7 cellular contexts compared by ENCODE assay signal in the genomic region with DNA sequence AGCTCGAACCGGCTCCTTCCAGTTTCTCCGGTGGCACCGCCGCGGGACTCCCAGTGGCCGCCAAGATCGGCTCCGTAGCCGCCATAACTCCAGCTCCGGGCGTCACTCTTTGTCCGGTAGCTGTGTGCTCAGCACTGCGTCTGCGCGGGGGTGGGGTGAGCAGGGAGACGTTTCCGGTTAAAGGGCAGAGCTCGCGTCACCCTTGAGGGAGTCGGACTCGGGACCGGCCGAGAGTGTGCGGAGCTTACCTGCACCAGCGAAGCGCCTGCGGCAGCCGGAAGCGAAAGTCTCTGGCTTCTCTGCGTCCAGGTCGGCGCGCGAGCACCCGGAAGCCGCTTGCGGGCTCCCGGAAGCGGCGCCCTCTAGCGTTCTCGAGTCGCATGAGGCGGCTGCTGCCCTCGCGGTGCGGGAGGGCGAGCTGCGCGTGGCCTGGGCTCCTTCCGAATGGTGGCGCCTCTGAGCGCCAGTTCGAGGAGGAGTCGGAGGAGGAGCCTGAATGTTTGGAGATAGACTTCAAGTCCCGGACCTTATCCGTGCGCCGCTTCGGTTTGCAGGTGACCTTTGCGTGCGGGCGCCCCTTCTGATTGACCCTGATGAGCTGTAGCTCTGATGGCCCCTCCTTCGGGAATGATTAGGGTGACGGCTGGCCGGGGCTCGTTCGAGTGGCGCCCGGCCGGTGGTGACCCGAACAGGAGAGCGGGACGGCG. TPM values are rescaled to one million over a fixed set of nuclear protein-coding genes. Genes with fewer than 3 reads are reported as not detected.
DNase-seq lines count a peak whose midpoint lies in the region; ATAC-seq and TF ChIP-seq lines count a peak whose summit lies in the region.

TSS of gene SCAND1 (minus strand) at position 303 of the 707 bp plus-strand sequence. CDS start at position 85, 218 bp downstream.

- ATAC-seq in GM18508 (IDR thresholded peaks at IDR 0.05; ENCODE audit: insufficient read depth, unreplicated experiment) = peak; percentile 79
- peak; percentile 78 for ATAC-seq in HG03025 (IDR thresholded peaks at IDR 0.05; ENCODE audit: low FRiP score, unreplicated experiment)

- peak; percentile 98 for TF ChIP-seq CTCF in astrocyte of the cerebellum (IDR thresholded peaks at IDR 0.05; ENCODE audit: low read depth, low read length, missing control alignments)

- in situ Hi-C loops in astrocyte of the cerebellum (cut with HindIII; ENCODE audit: low sequenced_read_pairs) = no loop called here

- H3K4me3 ChIP-seq in astrocyte of the cerebellum (ENCODE audit: low read depth, low read length) = peak within 1 kb of the TSS; percentile 98

- DNase-seq in NCI-H2029 treated with DMSO at 0.1 percent for 48 hours (lab: John Stamatoyannopoulos, UW) = peak; percentile 81
- peak; percentile 94 for DNase-seq in T-helper 9 cell
- peak; percentile 91 for DNase-seq in astrocyte of the cerebellum (ENCODE audit: low read depth)
- peak; percentile 93 for DNase-seq in hepatic stellate cell (ENCODE audit: low spot score)
- peak; percentile 95 for DNase-seq in renal cortical epithelial cell (ENCODE audit: low read depth)

RNA-seq across cellular contexts. Expression of gene SCAND1, which starts in this region (rescaled TPM):
- 34.9 and 86.8 TPM in 2 replicates for total RNA-seq in renal cortical epithelial cell

Comparison
In these comparisons a context has a peak if more than half of its experiments do, and no peak if none do; other contexts are left out.
1. Peak in every context shown above with its lines: DNase-seq, ATAC-seq and H3K4me3 ChIP-seq.